ENCODE assay signal across 8 cellular contexts in the genomic region with DNA sequence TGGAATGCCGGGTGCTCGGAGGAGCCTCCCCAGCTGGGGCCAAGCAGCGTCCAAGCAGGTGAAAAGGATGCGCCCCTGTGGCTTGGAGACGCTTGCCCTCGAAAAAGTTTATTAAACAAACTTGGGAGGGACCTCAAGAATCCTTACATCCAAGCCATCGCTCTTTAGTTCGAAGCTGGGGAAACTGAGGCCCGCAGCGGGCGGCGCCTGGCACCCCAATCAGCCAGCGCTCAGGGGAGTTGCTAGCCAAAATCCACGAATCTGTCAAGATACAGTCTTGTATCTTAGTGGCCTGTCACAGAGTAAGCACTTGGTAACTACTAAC. TPM values are rescaled to one million over a fixed set of nuclear protein-coding genes. Genes with fewer than 3 reads are reported as not detected.
A peak's percentile ranks its signal among the peaks of the same experiment; 100 is the strongest.
DNase-seq lines count a peak whose midpoint lies in the region; ATAC-seq, FAIRE-seq and TF ChIP-seq lines count a peak whose summit lies in the region.

No MANE protein-coding gene starts in this region.

- no peak for TF ChIP-seq RAD21 in GM12878 (IDR thresholded peaks at IDR 0.05; ENCODE audit: insufficient read depth, low read depth, low read length)

- DNase-seq in activated naive CD4-positive, alpha-beta T cell treated with Interleukin-2 at 50 U/mL for 16 hours: no peak
- DNase-seq in GM12878 (ENCODE audit: low read depth, low spot score): no peak
- DNase-seq in lower lobe of right lung: no peak
- DNase-seq in tibial nerve (ENCODE audit: low spot score in 2 of 2): no peak
- DNase-seq in GM13976 (ENCODE audit: low spot score): no peak
- DNase-seq in NCI-H2196 treated with DMSO at 0.1 percent for 48 hours (lab: John Stamatoyannopoulos, UW; ENCODE audit: unreplicated experiment): no peak

- 19% methylated on average over 14 of the region's 14 CpGs for WGBS in GM12878 (ENCODE audit: insufficient coverage, insufficient replicate concordance, low lambda C conversion rate, missing lambda C conversion rate)
- WGBS in tibial nerve, 2 donors: 26 to 29% methylated on average over 14 of the region's 14 CpGs

- in situ Hi-C loops in GM12878 (cut with MboI) (loop anchor here (5.0 kb wide), 1 partner anchor 84 kb away; no protein-coding TSS in a partner anchor), GM13976 (cut with MboI; ENCODE audit: low sequenced_read_pairs, unreplicated experiment) (loop anchor here (10.0 kb wide), 2 partner anchors 92 to 402 kb away; no protein-coding TSS in a partner anchor)

- H3K27me3 ChIP-seq in GM12878 (replicated peaks in 1 of 2; ENCODE audit: control insufficient read depth in 2 of 2, insufficient read depth in 2 of 2, low read length in 1 of 2) (no peaks in the 10 kb centered on the region; a peak in 2 of 4 replicates), lower lobe of right lung (ENCODE audit: low read depth) (no peaks in the 10 kb centered on the region), tibial nerve (no peaks in the 10 kb centered on the region)

- peaks cover 4% of the 10 kb centered on the region for H3K27me3 Mint-ChIP-seq in activated naive CD4-positive, alpha-beta T cell treated with anti-CD3 and anti-CD28 coated beads, Interleukin-2, amount 50 U/mL, for 24 hours

- no peak for FAIRE-seq in GM12878 (lab: Jason Lieb, UNC)

- H3K27ac ChIP-seq in GM12878 (ENCODE audit: control insufficient read depth, insufficient read depth) (no peak overlapping the region), lower lobe of right lung (peak overlapping the region; percentile 83), tibial nerve (peak overlapping the region; percentile 63 to 97 (median 84))

- no peak for TF ChIP-seq EP300 in GM12878 (IDR thresholded peaks at IDR 0.05; ENCODE audit: borderline replicate concordance in 1 of 2, control insufficient read depth in 1 of 2, low read depth in 2 of 2, low read length in 2 of 2)
- TF ChIP-seq EP300 in tibial nerve (IDR thresholded peaks at IDR 0.05): no peak

- TF ChIP-seq CTCF in GM12878 (IDR thresholded peaks at IDR 0.05 in 2 of 3, conservative IDR thresholded peaks at IDR 0.05 in 1 of 3; ENCODE audit: control insufficient read depth in 2 of 3, extremely low read depth in 1 of 3, insufficient read depth in 1 of 3, low read depth in 3 of 3, low read length in 3 of 3): no peak
- TF ChIP-seq CTCF in lower lobe of right lung (IDR thresholded peaks at IDR 0.05): no peak
- no peak for TF ChIP-seq CTCF in tibial nerve (IDR thresholded peaks at IDR 0.05)
- no peak for TF ChIP-seq CTCF in GM13976 (IDR thresholded peaks at IDR 0.05; ENCODE audit: borderline replicate concordance, control extremely low read depth, extremely low read depth, insufficient read depth, missing control alignments)

- CTCF ChIA-PET in GM12878 (lab: Yijun Ruan, JAX): interaction anchor here (0.7 to 4.6 kb wide), 35 partner anchors 9 to 512 kb away, joined by 3 to 66 read pairs (median 5); a partner anchor contains a TSS

- H4K20me1 ChIP-seq in GM12878 (ENCODE audit: control insufficient read depth, insufficient read depth): no peaks in the 10 kb centered on the region

- intact Hi-C loops in GM12878 (cut with micrococcal nuclease; ENCODE audit: unreplicated experiment): loop anchor here (1.0 to 10.0 kb wide), 4 partner anchors 106 to 404 kb away; a partner anchor contains a TSS
- intact Hi-C loops in lower lobe of right lung (cut with DNase I): no loop called here

- H3K4me3 ChIP-seq in GM12878 (peak overlapping the region; percentile 85; the same call in 1 of the 2 replicates), lower lobe of right lung (peak overlapping the region; percentile 82), tibial nerve (peak overlapping the region; percentile 77 to 97 (median 88))

- H3K4me1 Mint-ChIP-seq in activated naive CD4-positive, alpha-beta T cell treated with anti-CD3 and anti-CD28 coated beads, Interleukin-2, amount 50 U/mL, for 24 hours: peaks cover 8% of the 10 kb centered on the region

- RAD21 ChIA-PET in GM12878 (lab: Charles Lee; ENCODE audit: unreplicated experiment): interaction anchor here (0.8 to 4.4 kb wide), 15 partner anchors 8 to 405 kb away, joined by 3 to 35 read pairs (median 4); a partner anchor contains a TSS

- H3K36me3 Mint-ChIP-seq in activated naive CD4-positive, alpha-beta T cell treated with anti-CD3 and anti-CD28 coated beads, Interleukin-2, amount 50 U/mL, for 24 hours: no peaks in the 10 kb centered on the region

- TF ChIP-seq POLR2A in GM12878 (IDR thresholded peaks at IDR 0.05; ENCODE audit: low read depth, low read length) (no peak), tibial nerve (IDR thresholded peaks at IDR 0.05) (no peak)

- no peaks in the 10 kb centered on the region for H3K36me3 ChIP-seq in GM12878 (ENCODE audit: control insufficient read depth in 2 of 2, insufficient read depth in 2 of 2, low read length in 1 of 2)
- H3K36me3 ChIP-seq in lower lobe of right lung: no peaks in the 10 kb centered on the region
- H3K36me3 ChIP-seq in tibial nerve: peaks cover 0 to 22% (median 0%) of the 10 kb centered on the region in 3 donors

- no TSS peak for BruUV-seq in GM12878 (replicated peaks; lab: Mats Ljungman, UMichigan)

- SMC1A ChIA-PET in GM12878 (lab: Charles Lee; ENCODE audit: uncharacterized antibody, unreplicated experiment): interaction anchor here (0.7 to 2.2 kb wide), 11 partner anchors 8 to 403 kb away, joined by 3 to 10 read pairs (median 3); a partner anchor contains a TSS

- peak overlapping the region; percentile 98 for H2AFZ ChIP-seq in GM12878 (ENCODE audit: control insufficient read depth, low read depth, low read length)

- H3K4me2 ChIP-seq in GM12878 (ENCODE audit: control insufficient read depth, insufficient read depth): peak overlapping the region; percentile 97

- no peak for ATAC-seq in GM12878
- no peak for ATAC-seq in lower lobe of right lung
- ATAC-seq in GM21447 (IDR thresholded peaks at IDR 0.05; ENCODE audit: unreplicated experiment): no peak

- H3K27ac Mint-ChIP-seq in activated naive CD4-positive, alpha-beta T cell treated with anti-CD3 and anti-CD28 coated beads, Interleukin-2, amount 50 U/mL, for 24 hours: no peak overlapping the region

- no peak overlapping the region for H3K9ac ChIP-seq in GM12878 (ENCODE audit: control insufficient read depth, insufficient read depth, low read length)

- peak overlapping the region; percentile 89 for H3K4me3 Mint-ChIP-seq in activated naive CD4-positive, alpha-beta T cell treated with anti-CD3 and anti-CD28 coated beads, Interleukin-2, amount 50 U/mL, for 24 hours

- POLR2A ChIA-PET in GM12878 (lab: Charles Lee): interaction anchor here (0.7 to 1.1 kb wide), 3 partner anchors 15 to 547 kb away, joined by 3 to 5 read pairs (median 3); a partner anchor contains a TSS

- H3K9me3 ChIP-seq in GM12878 (replicated peaks; ENCODE audit: control insufficient read depth, insufficient read depth, low read length) (no peaks in the 10 kb centered on the region), lower lobe of right lung (no peaks in the 10 kb centered on the region), tibial nerve (no peaks in the 10 kb centered on the region)

- no peaks in the 10 kb centered on the region for H3K9me3 Mint-ChIP-seq in activated naive CD4-positive, alpha-beta T cell treated with anti-CD3 and anti-CD28 coated beads, Interleukin-2, amount 50 U/mL, for 24 hours

- H3K4me1 ChIP-seq in GM12878 (ENCODE audit: control insufficient read depth, insufficient read depth, low read length): peaks cover 7% of the 10 kb centered on the region
- H3K4me1 ChIP-seq in lower lobe of right lung: peaks cover 13% of the 10 kb centered on the region
- peaks cover 0 to 37% (median 12%) of the 10 kb centered on the region in 4 donors for H3K4me1 ChIP-seq in tibial nerve

- no peaks in the 10 kb centered on the region for H3K79me2 ChIP-seq in GM12878 (ENCODE audit: control insufficient read depth, insufficient read depth, low read length)

RNA-seq across cellular contexts. Expression of a gene that starts 0.6 kb away (rescaled TPM):
- total RNA-seq in GM12878 (2013; cell fraction: nucleolus; rRNA removed): 11.3 and 12.0 TPM in 2 replicates
- total RNA-seq in GM12878 (2014; rRNA removed): 8.3 and 9.4 TPM in 2 replicates
- total RNA-seq in GM12878 (2014; rRNA removed; fragmentation: Illumina TruSeq; extraction: Trizol): 4.5 and 5.9 TPM in 2 replicates
- 8.1 and 9.5 TPM in 2 replicates for total RNA-seq in GM12878 (2021)
- polyA plus RNA-seq in GM12878 (2011; ENCODE audit: low read depth): 12.7 TPM
- polyA plus RNA-seq in GM12878 (2011; rRNA removed): 5.0 and 10.4 TPM in 2 replicates
- polyA plus RNA-seq in GM12878 (2011; cell fraction: cytosol; rRNA removed): 15.0 TPM in 2 replicates
- polyA plus RNA-seq in GM12878 (2011; cell fraction: nucleus; rRNA removed): 14.0 and 16.5 TPM in 2 replicates
- polyA plus RNA-seq in GM12878 (2012): 8.7 and 8.9 TPM in 2 replicates
- polyA plus RNA-seq in GM12878 (2014; fragmentation: Illumina TruSeq; extraction: Trizol): 4.9 and 8.7 TPM in 2 replicates
- polyA plus RNA-seq in GM12878 (2014; fragmentation: Nextera tagmentation; extraction: Ambion mirVana): 10 to 100 TPM in 1 of 2 experiments, 1 to 10 TPM in 1; 8.2 to 10.2 TPM
- polyA plus RNA-seq in GM12878 (2014; rRNA removed): 11.8 and 14.9 TPM in 2 replicates
- polyA plus RNA-seq in GM12878 (2016; fragmentation: Nextera tagmentation; extraction: Ambion mirVana): 10 to 100 TPM; 16.4 to 18.3 TPM
- polyA minus RNA-seq in GM12878 (2011; rRNA and poly(A)+ RNA removed): 6.3 and 9.0 TPM in 2 replicates
- 1.5 and 3.7 TPM in 2 replicates for polyA minus RNA-seq in GM12878 (2011; cell fraction: cytosol; rRNA and poly(A)+ RNA removed)
- 2.9 and 5.4 TPM in 2 replicates for polyA minus RNA-seq in GM12878 (2011; cell fraction: nucleus; rRNA and poly(A)+ RNA removed)
- total RNA-seq in lower lobe of right lung: 11.3 TPM
- total RNA-seq in tibial nerve: 10 to 100 TPM; 21.6 to 65.4 (median 43.4) TPM

RNA-seq across cellular contexts. Expression of a gene that starts 15.2 kb away (rescaled TPM):
- total RNA-seq in GM12878 (2013; cell fraction: nucleolus; rRNA removed): 20.9 and 25.3 TPM in 2 replicates
- total RNA-seq in GM12878 (2014; rRNA removed) (2.1 and 3.7 TPM in 2 replicates), GM12878 (2014; rRNA removed; fragmentation: Illumina TruSeq; extraction: Trizol) (2.1 and 2.7 TPM in 2 replicates), GM12878 (2021) (11.1 and 13.5 TPM in 2 replicates), lower lobe of right lung (22.2 TPM), tibial nerve (10 to 100 TPM; 29.5 to 62.4 (median 39.3) TPM)
- polyA plus RNA-seq in GM12878 (2011; ENCODE audit: low read depth): 6.9 TPM
- polyA plus RNA-seq in GM12878 (2011; rRNA removed) (1.6 and 3.2 TPM in 2 replicates), GM12878 (2014; fragmentation: Illumina TruSeq; extraction: Trizol) (5.1 and 7.8 TPM in 2 replicates), GM12878 (2014; fragmentation: Nextera tagmentation; extraction: Ambion mirVana) (1 to 10 TPM in 1 of 2 experiments, under 1 TPM in 1; 0.37 to 1.3 TPM), GM12878 (2014; rRNA removed) (7.6 and 12.0 TPM in 2 replicates), GM12878 (2016; fragmentation: Nextera tagmentation; extraction: Ambion mirVana) (10 to 100 TPM in 1 of 2 experiments, 1 to 10 TPM in 1; 8.2 to 11.1 TPM)
- polyA plus RNA-seq in GM12878 (2011; cell fraction: cytosol; rRNA removed): 4.5 and 5.4 TPM in 2 replicates
- polyA plus RNA-seq in GM12878 (2011; cell fraction: nucleus; rRNA removed): 15.6 and 17.1 TPM in 2 replicates
- 7.0 and 10.0 TPM in 2 replicates for polyA plus RNA-seq in GM12878 (2012)
- polyA minus RNA-seq in GM12878 (2011; rRNA and poly(A)+ RNA removed): 11.0 and 17.0 TPM in 2 replicates
- 6.4 TPM in 2 replicates for polyA minus RNA-seq in GM12878 (2011; cell fraction: cytosol; rRNA and poly(A)+ RNA removed)
- 19.1 and 30.2 TPM in 2 replicates for polyA minus RNA-seq in GM12878 (2011; cell fraction: nucleus; rRNA and poly(A)+ RNA removed)

RNA-seq across cellular contexts. Expression of a gene that starts 23.9 kb away (rescaled TPM):
- not detected in 2 replicates for total RNA-seq in GM12878 (2013; cell fraction: nucleolus; rRNA removed)
- total RNA-seq in GM12878 (2014; rRNA removed): not detected in 2 replicates
- not detected in 2 replicates for total RNA-seq in GM12878 (2014; rRNA removed; fragmentation: Illumina TruSeq; extraction: Trizol)
- 0.13 and 0.28 TPM in 2 replicates for total RNA-seq in GM12878 (2021)
- not detected for polyA plus RNA-seq in GM12878 (2011; ENCODE audit: low read depth)
- polyA plus RNA-seq in GM12878 (2011; rRNA removed): not detected in 2 replicates
- not detected in 2 replicates for polyA plus RNA-seq in GM12878 (2011; cell fraction: cytosol; rRNA removed)
- polyA plus RNA-seq in GM12878 (2011; cell fraction: nucleus; rRNA removed): not detected in 2 replicates
- not detected in 2 replicates for polyA plus RNA-seq in GM12878 (2012)
- not detected in 2 replicates for polyA plus RNA-seq in GM12878 (2014; fragmentation: Illumina TruSeq; extraction: Trizol)
- polyA plus RNA-seq in GM12878 (2014; fragmentation: Nextera tagmentation; extraction: Ambion mirVana): not detected
- polyA plus RNA-seq in GM12878 (2014; rRNA removed): not detected in 2 replicates
- under 1 TPM; 0.08 to 0.09 TPM for polyA plus RNA-seq in GM12878 (2016; fragmentation: Nextera tagmentation; extraction: Ambion mirVana)
- polyA minus RNA-seq in GM12878 (2011; rRNA and poly(A)+ RNA removed): not detected in 2 replicates
- not detected in 2 replicates for polyA minus RNA-seq in GM12878 (2011; cell fraction: cytosol; rRNA and poly(A)+ RNA removed)
- polyA minus RNA-seq in GM12878 (2011; cell fraction: nucleus; rRNA and poly(A)+ RNA removed): not detected in 2 replicates
- total RNA-seq in lower lobe of right lung: 179 TPM
- 100 to 1,000 TPM in 1 of 4 donors, 10 to 100 TPM in 3; 30.6 to 131 (median 53.4) TPM for total RNA-seq in tibial nerve

RNA-seq across cellular contexts. Expression of a gene that starts 48.0 kb away (rescaled TPM):
- 1.7 and 1.9 TPM in 2 replicates for total RNA-seq in GM12878 (2013; cell fraction: nucleolus; rRNA removed)
- total RNA-seq in GM12878 (2014; rRNA removed) (not detected in 2 replicates), GM12878 (2014; rRNA removed; fragmentation: Illumina TruSeq; extraction: Trizol) (not detected in 2 replicates), GM12878 (2021) (not detected in 2 replicates), lower lobe of right lung (1.8 TPM), tibial nerve (1 to 10 TPM in 3 of 4 donors, under 1 TPM in 1; 0.44 to 2.5 (median 1.8) TPM)
- polyA plus RNA-seq in GM12878 (2011; ENCODE audit: low read depth): not detected
- polyA plus RNA-seq in GM12878 (2011; rRNA removed) (0.03 TPM in 1 of 2 replicates, not detected in the other), GM12878 (2014; fragmentation: Illumina TruSeq; extraction: Trizol) (not detected in 2 replicates), GM12878 (2014; fragmentation: Nextera tagmentation; extraction: Ambion mirVana) (not detected), GM12878 (2014; rRNA removed) (not detected in 2 replicates), GM12878 (2016; fragmentation: Nextera tagmentation; extraction: Ambion mirVana) (not detected)
- 0.01 TPM in 1 of 2 replicates, not detected in the other for polyA plus RNA-seq in GM12878 (2011; cell fraction: cytosol; rRNA removed)
- 0.12 and 0.70 TPM in 2 replicates for polyA plus RNA-seq in GM12878 (2011; cell fraction: nucleus; rRNA removed)
- polyA plus RNA-seq in GM12878 (2012): 0.07 and 0.28 TPM in 2 replicates
- polyA minus RNA-seq in GM12878 (2011; rRNA and poly(A)+ RNA removed): not detected in 2 replicates
- polyA minus RNA-seq in GM12878 (2011; cell fraction: cytosol; rRNA and poly(A)+ RNA removed): not detected in 2 replicates
- not detected in 2 replicates for polyA minus RNA-seq in GM12878 (2011; cell fraction: nucleus; rRNA and poly(A)+ RNA removed)

Comparison
In these comparisons a context has a peak if more than half of its experiments do, and no peak if none do; other contexts are left out.
1. RNA of a gene that starts 23.9 kb away (total RNA-seq): 179 TPM in lower lobe of right lung (single experiment) and 30.6 to 131 TPM in tibial nerve; 0.13 to 0.28 TPM in GM12878; every median in the first group is over 10 times any median in the second.
2. Peak in every context shown above with its lines, with median percentiles within 50 percentile points of each other: H3K4me3 ChIP-seq.